ENCODE assay signal across 1 cellular context in genomic region chr1:24186993-24187790, GRCh38.
TF ChIP-seq lines count a peak whose summit lies in the region.

TSS of gene IFNLR1 (minus strand) at chr1:24187289. CDS start at chr1:24187248, 41 bp downstream.

TF ChIP-seq in SK-N-SH, 30 proteins besides CTCF, POLR2A, EP300 and RAD21 (continued from another document):
- TF ChIP-seq ZBTB33 (IDR thresholded peaks at IDR 0.05; ENCODE audit: borderline replicate concordance, low read depth), result no peak
